In the genomic region with DNA sequence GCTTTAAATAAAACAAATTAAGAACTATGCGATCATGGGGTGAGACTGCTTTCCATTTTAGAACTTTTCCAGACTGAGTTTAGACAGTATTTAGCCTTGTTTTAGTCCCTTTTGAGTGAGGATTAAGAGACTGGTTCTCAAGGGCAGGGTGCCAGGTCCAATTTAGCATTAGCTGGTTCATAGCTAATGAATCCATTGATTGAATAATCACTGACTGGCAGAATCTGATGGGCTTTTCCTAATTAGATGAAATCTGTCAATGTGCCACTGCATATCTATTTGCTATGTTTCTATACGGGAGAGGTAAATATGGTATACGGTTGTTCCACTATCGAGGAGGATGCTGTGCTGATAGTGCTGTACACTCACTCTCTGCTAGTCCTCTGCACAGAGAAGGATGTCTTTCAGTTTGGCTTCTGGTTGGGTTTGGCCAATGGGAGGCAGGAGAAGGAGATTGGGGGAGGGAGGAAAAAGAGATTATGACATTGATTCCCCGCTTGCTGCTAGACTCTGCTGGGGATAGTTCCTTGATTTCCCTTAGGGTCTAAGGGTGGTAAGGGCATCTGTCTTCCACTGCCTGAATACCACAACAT, we compare ENCODE assay signal across 15 cellular contexts.
"Had no signal": no experiment of that assay in that cellular context is flagged by ENCODE, and none has a peak within 500 bp of the region (broad histone marks: within the 10 kb centered on the region; RNA-seq: fewer than 3 reads in every experiment).

No MANE protein-coding gene starts in this region.

- H3K4me3 ChIP-seq: cardiac muscle cell, neural progenitor cell, ovary, sigmoid colon, spleen, thyroid gland had no signal

- H3K4me1 ChIP-seq: sigmoid colon, spleen, thyroid gland had no signal

- H3K27me3 ChIP-seq: cardiac muscle cell, neural progenitor cell, sigmoid colon, spleen had no signal

- H3K27ac ChIP-seq: cardiac muscle cell, neural progenitor cell, ovary, sigmoid colon, spleen, thyroid gland had no signal

- DNase-seq: activated CD8-positive, alpha-beta memory T cell treated with anti-CD3 and anti-CD28 coated beads for 24 hours; activated CD8-positive, alpha-beta memory T cell treated with anti-CD3 and anti-CD28 coated beads, Interleukin-2, amount 50 U/mL, for 48 hours; activated effector memory CD4-positive, alpha-beta T cell treated with anti-CD3 and anti-CD28 coated beads, Interleukin-2, amount 50 U/mL, for 16 hours; activated T-cell treated with anti-CD3 and anti-CD28 coated beads, Interleukin-2, amount 50 U/mL, for 48 hours; mesenchymal stem cell; naive thymus-derived CD4-positive, alpha-beta T cell; ovary; sigmoid colon; spleen; stimulated activated CD4-positive, alpha-beta T cell treated with anti-CD3 and anti-CD28 coated beads, Interleukin-4, amount 100 ng/mL, for 4 hours; T-helper 1 cell; T-helper 9 cell; thyroid gland had no signal

- H3K36me3 ChIP-seq: cardiac muscle cell, neural progenitor cell, ovary, sigmoid colon, spleen, thyroid gland had no signal

- H3K9me3 ChIP-seq: ovary, sigmoid colon, spleen, thyroid gland had no signal
